ENCODE assay signal across 20 cellular contexts in the genomic region with DNA sequence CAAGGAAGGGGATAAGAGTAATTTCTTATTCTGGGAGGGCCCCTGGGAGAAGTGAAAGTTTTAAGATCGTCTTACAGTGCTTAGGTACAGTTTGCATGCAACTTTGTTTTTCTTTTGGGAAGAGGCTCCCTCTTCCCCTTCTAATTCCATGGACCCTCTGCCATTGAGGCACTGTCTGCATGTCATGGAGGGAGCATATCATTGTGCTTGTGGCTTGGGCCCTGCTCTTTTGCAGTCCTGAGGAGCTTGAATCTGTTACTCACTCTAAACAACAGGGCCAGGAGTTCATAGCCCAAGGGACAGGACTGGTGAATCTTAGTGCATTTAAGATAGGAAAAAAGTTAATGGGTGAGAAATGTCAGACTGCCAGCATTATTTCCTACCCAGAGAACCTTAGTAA. TPM values are rescaled to one million over a fixed set of nuclear protein-coding genes. Genes with fewer than 3 reads are reported as not detected.
A peak's percentile ranks its signal among the peaks of the same experiment; 100 is the strongest.
DNase-seq lines count a peak whose midpoint lies in the region; ATAC-seq and TF ChIP-seq lines count a peak whose summit lies in the region.
"Had no signal": no experiment of that assay in that cellular context is flagged by ENCODE, and none has a peak within 500 bp of the region (broad histone marks: within the 10 kb centered on the region; RNA-seq: fewer than 3 reads in every experiment).

No MANE protein-coding gene starts in this region.

- H3K9ac ChIP-seq in DND-41 (ENCODE audit: low read depth, low read length), result no peak overlapping the region
- H3K9ac ChIP-seq in neural progenitor cell, result no peak overlapping the region
- H3K9ac ChIP-seq: KMS-11 had no signal

- no peak for TF ChIP-seq CTCF in DND-41 (IDR thresholded peaks at IDR 0.05; ENCODE audit: borderline replicate concordance, extremely low read depth, low read length, poor library complexity, severe bottlenecking)
- no peak for TF ChIP-seq CTCF in brain (conservative IDR thresholded peaks at IDR 0.05)
- no peak for TF ChIP-seq CTCF in neural progenitor cell (IDR thresholded peaks at IDR 0.05)
- TF ChIP-seq CTCF in ascending aorta (IDR thresholded peaks at IDR 0.05), result no peak

- H3K27ac Mint-ChIP-seq in CD4-positive, CD25-positive, alpha-beta regulatory T cell, result no peak overlapping the region
- H3K27ac Mint-ChIP-seq in brain, result no peak overlapping the region
- H3K27ac Mint-ChIP-seq in neural progenitor cell, result no peak overlapping the region

- H3K4me1 ChIP-seq in CD4-positive, CD25-positive, alpha-beta regulatory T cell (ENCODE audit: control insufficient read depth, insufficient read depth, low read length, poor library complexity, severe bottlenecking), result peaks cover 33% of the 10 kb centered on the region
- H3K4me1 ChIP-seq in DND-41 (ENCODE audit: insufficient read depth, low read length) (peaks cover 41% of the 10 kb centered on the region), neural progenitor cell (peaks cover 14% of the 10 kb centered on the region), ascending aorta (peaks cover 7 to 21% of the 10 kb centered on the region in 2 donors)
- H3K4me1 ChIP-seq: SJCRH30 had no signal

- no peaks in the 10 kb centered on the region for H3F3A ChIP-seq in neural progenitor cell (ENCODE audit: low read depth)

- H3K9me3 Mint-ChIP-seq in CD4-positive, CD25-positive, alpha-beta regulatory T cell, result no peaks in the 10 kb centered on the region
- H3K9me3 Mint-ChIP-seq in brain (no peaks in the 10 kb centered on the region), neural progenitor cell (no peaks in the 10 kb centered on the region)
- H3K9me3 Mint-ChIP-seq: CD14-positive monocyte had no signal

- peaks cover 17% of the 10 kb centered on the region for H3K36me3 ChIP-seq in CD4-positive, CD25-positive, alpha-beta regulatory T cell (ENCODE audit: control insufficient read depth, insufficient read depth, low read length)
- peaks cover 24% of the 10 kb centered on the region for H3K36me3 ChIP-seq in DND-41 (ENCODE audit: insufficient read depth, low read length)
- no peaks in the 10 kb centered on the region for H3K36me3 ChIP-seq in neural progenitor cell
- H3K36me3 ChIP-seq in ascending aorta, result peaks cover 18 to 22% of the 10 kb centered on the region in 2 donors

- peak overlapping the region in 3 of 4 donors; percentile 13 to 81 (median 39) for H3K4me3 Mint-ChIP-seq in CD4-positive, CD25-positive, alpha-beta regulatory T cell
- H3K4me3 Mint-ChIP-seq in brain, result peak overlapping the region in 4 of 5 experiments; percentile 36 to 100 (median 68)
- H3K4me3 Mint-ChIP-seq in neural progenitor cell, result peak overlapping the region; percentile 19
- H3K4me3 Mint-ChIP-seq: CD14-positive monocyte had no signal

- H3K79me2 ChIP-seq in DND-41 (ENCODE audit: insufficient read depth, low read length) (peaks cover 56% of the 10 kb centered on the region), neural progenitor cell (ENCODE audit: low read depth) (peaks cover 50% of the 10 kb centered on the region)

- peaks cover 2% of the 10 kb centered on the region; the same call in 1 of the 2 replicates for H4K20me1 ChIP-seq in DND-41 (ENCODE audit: insufficient read depth, low read length)
- peaks cover 20% of the 10 kb centered on the region for H4K20me1 ChIP-seq in neural progenitor cell (ENCODE audit: low read depth)

- no peak overlapping the region for H3K4me3 ChIP-seq in CD4-positive, CD25-positive, alpha-beta regulatory T cell (ENCODE audit: low read depth, low read length)
- H3K4me3 ChIP-seq in DND-41 (ENCODE audit: low read depth in 1 of 2, low read length in 2 of 2) (no peak overlapping the region), neural progenitor cell (no peak overlapping the region), ascending aorta (no peak overlapping the region)
- H3K4me3 ChIP-seq: SJCRH30 had no signal

- H2AFZ ChIP-seq in DND-41 (ENCODE audit: low read depth, low read length), result no peak overlapping the region
- H2AFZ ChIP-seq in neural progenitor cell (replicated peaks), result no peak overlapping the region

- H3K4me1 Mint-ChIP-seq in CD4-positive, CD25-positive, alpha-beta regulatory T cell, result peaks cover 18 to 52% (median 36%) of the 10 kb centered on the region in 4 donors
- H3K4me1 Mint-ChIP-seq in brain, result peaks cover 49% of the 10 kb centered on the region
- peaks cover 26% of the 10 kb centered on the region for H3K4me1 Mint-ChIP-seq in neural progenitor cell

- no peaks in the 10 kb centered on the region for H3K9me3 ChIP-seq in CD4-positive, CD25-positive, alpha-beta regulatory T cell (ENCODE audit: control insufficient read depth in 2 of 2, low read length in 2 of 2)
- H3K9me3 ChIP-seq in DND-41 (ENCODE audit: insufficient read depth, low read length, severe bottlenecking) (no peaks in the 10 kb centered on the region), neural progenitor cell (ENCODE audit: low read depth) (no peaks in the 10 kb centered on the region), ascending aorta (no peaks in the 10 kb centered on the region)
- H3K9me3 ChIP-seq: Caco-2, SJCRH30 had no signal

- DNase-seq in CD4-positive, CD25-positive, alpha-beta regulatory T cell, result no peak
- no peak for DNase-seq in DND-41
- no peak for DNase-seq in neural progenitor cell (ENCODE audit: low spot score)
- DNase-seq in hepatic stellate cell (ENCODE audit: low spot score), result no peak
- DNase-seq in NCI-H226, result no peak
- no peak for DNase-seq in ascending aorta (ENCODE audit: low spot score in 2 of 2)
- DNase-seq: Caco-2, GOT3, HCEC 1CT, MV-4-11, NCI-H1105 treated with DMSO at 0.1 percent for 48 hours, NCI-H2029 treated with DMSO at 0.1 percent for 48 hours, NCI-H345, NCI-H524 treated with DMSO at 0.1 percent for 48 hours, NCI-H82, OCI-M1, SJCRH30 had no signal

- peak overlapping the region; percentile 99; the same call in 1 of the 2 replicates for H3K4me2 ChIP-seq in DND-41 (ENCODE audit: insufficient read depth, low read length)
- H3K4me2 ChIP-seq in neural progenitor cell, result no peak overlapping the region
- H3K4me2 ChIP-seq: KMS-11 had no signal

- H3K36me3 Mint-ChIP-seq in CD4-positive, CD25-positive, alpha-beta regulatory T cell, result peaks cover 7% of the 10 kb centered on the region
- H3K36me3 Mint-ChIP-seq in brain (peaks cover 16% of the 10 kb centered on the region), neural progenitor cell (peaks cover 4% of the 10 kb centered on the region)

- H3K27ac ChIP-seq in CD4-positive, CD25-positive, alpha-beta regulatory T cell (ENCODE audit: insufficient read depth, low read length, poor library complexity, severe bottlenecking), result no peak overlapping the region
- no peak overlapping the region for H3K27ac ChIP-seq in DND-41 (ENCODE audit: low read length)
- no peak overlapping the region for H3K27ac ChIP-seq in neural progenitor cell
- no peak overlapping the region for H3K27ac ChIP-seq in ascending aorta
- H3K27ac ChIP-seq: KMS-11, SJCRH30 had no signal

- no peak for ATAC-seq in CD4-positive, CD25-positive, alpha-beta regulatory T cell (ENCODE audit: low read depth in 2 of 2)
- ATAC-seq in DND-41 (ENCODE audit: insufficient read depth, low read depth), result no peak

- H3K27me3 Mint-ChIP-seq in CD4-positive, CD25-positive, alpha-beta regulatory T cell, result peaks cover 5% of the 10 kb centered on the region
- H3K27me3 Mint-ChIP-seq in brain, result peaks cover 17% of the 10 kb centered on the region
- H3K27me3 Mint-ChIP-seq in neural progenitor cell (ENCODE audit: insufficient read depth, low read depth), result peaks cover 5% of the 10 kb centered on the region

- no peaks in the 10 kb centered on the region for H3K27me3 ChIP-seq in CD4-positive, CD25-positive, alpha-beta regulatory T cell (ENCODE audit: control insufficient read depth, insufficient read depth, low read length)
- H3K27me3 ChIP-seq in DND-41 (ENCODE audit: insufficient read depth, low read length, poor library complexity) (no peaks in the 10 kb centered on the region), neural progenitor cell (no peaks in the 10 kb centered on the region), ascending aorta (no peaks in the 10 kb centered on the region)
- H3K27me3 ChIP-seq: SJCRH30 had no signal

- intact Hi-C loops in ascending aorta (cut with DNase I), result loop anchor here (10.0 kb wide), 3 partner anchors 95 to 325 kb away; a partner anchor contains a TSS

RNA-seq across cellular contexts. Expression of a gene that starts 2.3 kb away (rescaled TPM):
- 38.2 TPM for total RNA-seq in CD4-positive, CD25-positive, alpha-beta regulatory T cell
- 10 to 100 TPM; 16.8 to 24.4 (median 20.9) TPM for polyA plus RNA-seq in CD4-positive, CD25-positive, alpha-beta regulatory T cell
- polyA plus RNA-seq in brain (ENCODE audit: insufficient read depth, low read depth, low replicate concordance), result 21.9 TPM
- 28.4 and 33.7 TPM in 2 replicates for total RNA-seq in neural progenitor cell (ENCODE audit: low replicate concordance)
- total RNA-seq in ascending aorta, result 19.1 TPM

RNA-seq across cellular contexts. Expression of a gene that starts 2.7 kb away (rescaled TPM):
- total RNA-seq in CD4-positive, CD25-positive, alpha-beta regulatory T cell, result 38.7 TPM
- 10 to 100 TPM; 26.4 to 32.3 (median 28.7) TPM for polyA plus RNA-seq in CD4-positive, CD25-positive, alpha-beta regulatory T cell
- polyA plus RNA-seq in brain (ENCODE audit: insufficient read depth, low read depth, low replicate concordance), result 26.4 TPM
- total RNA-seq in neural progenitor cell (ENCODE audit: low replicate concordance), result 40.9 and 57.5 TPM in 2 replicates
- 102 TPM for total RNA-seq in ascending aorta
